Comparison of ENCODE assay signal across 17 cellular contexts in genomic region chr18:69980982-69981804, GRCh38. TPM values are rescaled to one million over a fixed set of nuclear protein-coding genes. Genes with fewer than 3 reads are reported as not detected.
DNase-seq lines count a peak whose midpoint lies in the region; ATAC-seq and TF ChIP-seq lines count a peak whose summit lies in the region.
"Had no signal": no experiment of that assay in that cellular context is flagged by ENCODE, and none has a peak within 500 bp of the region (broad histone marks: within the 10 kb centered on the region; RNA-seq: fewer than 3 reads in every experiment).

No MANE protein-coding gene starts in this region.

- no peak for ATAC-seq in CD8-positive, alpha-beta T cell
- peak; percentile 30 for ATAC-seq in HG03354 (IDR thresholded peaks at IDR 0.05; ENCODE audit: poor library complexity, severe bottlenecking, unreplicated experiment)

- intact Hi-C loops in CD8-positive, alpha-beta T cell (cut with DNase I, micrococcal nuclease): no loop called here

- no peaks in the 10 kb centered on the region for H3K27me3 ChIP-seq in CD8-positive, alpha-beta T cell (ENCODE audit: insufficient read depth, low read length)
- H3K27me3 ChIP-seq: BLaER1, cardiac muscle cell, tibial artery had no signal

- H3K36me3 Mint-ChIP-seq in CD8-positive, alpha-beta T cell: peaks cover 20% of the 10 kb centered on the region
- peaks cover 54% of the 10 kb centered on the region for H3K36me3 Mint-ChIP-seq in activated naive CD8-positive, alpha-beta T cell treated with anti-CD3 and anti-CD28 coated beads for 36 hours

- H3K4me1 ChIP-seq in CD8-positive, alpha-beta T cell (ENCODE audit: insufficient read depth, low read length): peaks cover 25% of the 10 kb centered on the region
- H3K4me1 ChIP-seq: BLaER1, tibial artery had no signal

- H3K36me3 ChIP-seq in CD8-positive, alpha-beta T cell (ENCODE audit: insufficient read depth, low read length): no peaks in the 10 kb centered on the region
- H3K36me3 ChIP-seq: cardiac muscle cell had no signal

- DNase-seq in CD8-positive, alpha-beta T cell: no peak
- DNase-seq in GM13977 (ENCODE audit: low spot score) (peak; percentile 23), iPS-NIHi11 (ENCODE audit: low spot score) (no peak), NCI-H446 treated with DMSO at 0.1 percent for 48 hours (lab: John Stamatoyannopoulos, UW) (no peak), middle frontal gyrus (ENCODE audit: extremely low spot score, low spot score) (no peak)
- DNase-seq in activated naive CD8-positive, alpha-beta T cell treated with anti-CD3 and anti-CD28 coated beads for 36 hours: no peak
- DNase-seq: activated effector memory CD4-positive, alpha-beta T cell treated with anti-CD3 and anti-CD28 coated beads, Interleukin-2, amount 50 U/mL, for 16 hours; DMS79 treated with DMSO at 0.1 percent for 48 hours; effector CD8-positive, alpha-beta T cell; naive B cell; NCI-H1048; NCI-H226; retina; tibial artery had no signal

- in situ Hi-C loops in GM13977 (cut with MboI; ENCODE audit: low pct_unique_long_range_greater_than_20kb, low sequenced_read_pairs, unreplicated experiment): no loop called here

- H3K27ac ChIP-seq in CD8-positive, alpha-beta T cell (ENCODE audit: low read depth, low read length): no peak overlapping the region
- H3K27ac ChIP-seq: BLaER1, cardiac muscle cell, tibial artery had no signal

- POLR2A ChIA-PET in CD8-positive, alpha-beta T cell (lab: Charles Lee): interaction anchor here (0.6 to 0.9 kb wide), 2 partner anchors 25 to 484 kb away, joined by 3 to 4 read pairs; no protein-coding TSS in a partner anchor

- CTCF ChIA-PET in CD8-positive, alpha-beta T cell (lab: Charles Lee): interaction anchor here (0.5 kb wide), 1 partner anchor 17 kb away, joined by 4 read pairs; no protein-coding TSS in a partner anchor

- no peaks in the 10 kb centered on the region for H3K9me3 ChIP-seq in CD8-positive, alpha-beta T cell (ENCODE audit: low read length)

- H3K9me3 Mint-ChIP-seq in CD8-positive, alpha-beta T cell: peaks cover 10% of the 10 kb centered on the region
- peaks cover 15% of the 10 kb centered on the region for H3K9me3 Mint-ChIP-seq in activated naive CD8-positive, alpha-beta T cell treated with anti-CD3 and anti-CD28 coated beads for 36 hours

- H3K4me1 Mint-ChIP-seq in CD8-positive, alpha-beta T cell (ENCODE audit: low read depth): peaks cover 25% of the 10 kb centered on the region
- peaks cover 42% of the 10 kb centered on the region for H3K4me1 Mint-ChIP-seq in activated naive CD8-positive, alpha-beta T cell treated with anti-CD3 and anti-CD28 coated beads for 36 hours

- no peak overlapping the region for H3K4me3 ChIP-seq in CD8-positive, alpha-beta T cell (ENCODE audit: low read depth, low read length)
- H3K4me3 ChIP-seq: BLaER1, cardiac muscle cell, tibial artery had no signal

- H3K4me3 Mint-ChIP-seq in CD8-positive, alpha-beta T cell: no peak overlapping the region
- no peak overlapping the region for H3K4me3 Mint-ChIP-seq in activated naive CD8-positive, alpha-beta T cell treated with anti-CD3 and anti-CD28 coated beads for 36 hours
- H3K4me3 Mint-ChIP-seq: naive B cell had no signal

- no peak for TF ChIP-seq CTCF in CD8-positive, alpha-beta T cell (IDR thresholded peaks at IDR 0.05)
- TF ChIP-seq CTCF in GM13977 (IDR thresholded peaks at IDR 0.05; ENCODE audit: extremely low read depth, insufficient read depth, missing control alignments): no peak

- H3K27ac Mint-ChIP-seq in CD8-positive, alpha-beta T cell: peak overlapping the region; percentile 25
- peak overlapping the region; percentile 65 for H3K27ac Mint-ChIP-seq in activated naive CD8-positive, alpha-beta T cell treated with anti-CD3 and anti-CD28 coated beads for 36 hours

- H3K27me3 Mint-ChIP-seq in CD8-positive, alpha-beta T cell (ENCODE audit: low read depth): no peaks in the 10 kb centered on the region
- no peaks in the 10 kb centered on the region for H3K27me3 Mint-ChIP-seq in activated naive CD8-positive, alpha-beta T cell treated with anti-CD3 and anti-CD28 coated beads for 36 hours
- H3K27me3 Mint-ChIP-seq: naive B cell had no signal

RNA-seq across cellular contexts. Expression of gene CD226, which starts 33.5 kb away (rescaled TPM):
- 10 to 100 TPM; 20.1 TPM for total RNA-seq in CD8-positive, alpha-beta T cell
- 10 to 100 TPM; 57.2 to 57.7 TPM for total RNA-seq in activated naive CD8-positive, alpha-beta T cell treated with anti-CD3 and anti-CD28 coated beads for 36 hours
